In genomic region chr20:50215917-50216316, GRCh38 we compare ENCODE assay signal across 28 cellular contexts. TPM values are rescaled to one million over a fixed set of nuclear protein-coding genes. Genes with fewer than 3 reads are reported as not detected.
DNase-seq lines count a peak whose midpoint lies in the region; ATAC-seq and TF ChIP-seq lines count a peak whose summit lies in the region.
"Had no signal": no experiment of that assay in that cellular context is flagged by ENCODE, and none has a peak within 500 bp of the region (broad histone marks: within the 10 kb centered on the region; RNA-seq: fewer than 3 reads in every experiment).

No MANE protein-coding gene starts in this region.

- no peaks in the 10 kb centered on the region for H3K36me3 ChIP-seq in suprapubic skin
- H3K36me3 ChIP-seq: ovary, stomach, upper lobe of right lung had no signal

- 49% methylated on average over 8 of the region's 8 CpGs for WGBS in suprapubic skin

- no peak for ATAC-seq in GM21447 (IDR thresholded peaks at IDR 0.05; ENCODE audit: unreplicated experiment)
- ATAC-seq: activated CD4-positive, alpha-beta T cell treated with anti-CD3 and anti-CD28 coated beads for 36 hours; activated T-cell treated with anti-CD3 and anti-CD28 coated beads, Interleukin-2, amount 50 U/mL, for 72 hours; naive thymus-derived CD8-positive, alpha-beta T cell; upper lobe of right lung had no signal

- peak overlapping the region; percentile 25 for H3K4me3 Mint-ChIP-seq in mesothelial cell of epicardium
- H3K4me3 Mint-ChIP-seq: activated CD4-positive, alpha-beta T cell treated with anti-CD3 and anti-CD28 coated beads for 36 hours; activated T-cell treated with anti-CD3 and anti-CD28 coated beads, Interleukin-2, amount 50 U/mL, for 72 hours; CD4-positive, alpha-beta memory T cell; naive thymus-derived CD8-positive, alpha-beta T cell had no signal

- H3K9me3 ChIP-seq in suprapubic skin, result no peaks in the 10 kb centered on the region
- H3K9me3 ChIP-seq: ovary, stomach, upper lobe of right lung had no signal

- H3K4me1 Mint-ChIP-seq in mesothelial cell of epicardium, result peaks cover 31% of the 10 kb centered on the region

- TF ChIP-seq POLR2A in suprapubic skin (IDR thresholded peaks at IDR 0.05), result no peak

- H3K4me3 ChIP-seq in epithelial cell of esophagus (ENCODE audit: low read length) (peak overlapping the region; percentile 8), suprapubic skin (no peak overlapping the region)
- H3K4me3 ChIP-seq: ovary, stomach, upper lobe of right lung had no signal

- peaks cover 37% of the 10 kb centered on the region for H3K4me1 ChIP-seq in suprapubic skin
- H3K4me1 ChIP-seq: upper lobe of right lung had no signal

- no peak for TF ChIP-seq EP300 in suprapubic skin (IDR thresholded peaks at IDR 0.05)

- no peaks in the 10 kb centered on the region for H3K27me3 ChIP-seq in suprapubic skin
- H3K27me3 ChIP-seq: ovary, stomach, upper lobe of right lung had no signal

- H3K27ac ChIP-seq in suprapubic skin, result peak overlapping the region; percentile 69
- H3K27ac ChIP-seq: 22Rv1, ovary, stomach, upper lobe of right lung had no signal

- DNase-seq in NCI-H2171 treated with DMSO at 0.1 percent for 48 hours (lab: John Stamatoyannopoulos, UW), result peak; percentile 36
- no peak for DNase-seq in NCI-H2171 (lab: John Stamatoyannopoulos, UW)
- DNase-seq in epithelial cell of esophagus (ENCODE audit: low read depth), result peak; percentile 63
- no peak for DNase-seq in mesothelial cell of epicardium (ENCODE audit: low spot score in 2 of 2, unreplicated experiment in 2 of 2)
- no peak for DNase-seq in suprapubic skin (ENCODE audit: low spot score in 2 of 2)
- no peak for DNase-seq in inferior parietal cortex (ENCODE audit: extremely low spot score)
- no peak for DNase-seq in OCI-M1 (lab: John Stamatoyannopoulos, UW)
- DNase-seq: activated CD4-positive, alpha-beta T cell treated with anti-CD3 and anti-CD28 coated beads for 36 hours; activated naive CD4-positive, alpha-beta T cell treated with Interleukin-2 at 50 U/mL for 16 hours; activated T-cell treated with anti-CD3 and anti-CD28 coated beads, Interleukin-2, amount 50 U/mL, for 72 hours; amniotic stem cell; CD4-positive, alpha-beta memory T cell; cortex of kidney; DMS53; GDM1; GOT3; head of caudate nucleus; naive thymus-derived CD8-positive, alpha-beta T cell; NCI-H187; NCI-H2227 treated with DMSO at 0.1 percent for 48 hours; ovary; RPMI8226; stimulated activated CD4-positive, alpha-beta T cell treated with anti-CD3 and anti-CD28 coated beads, Interleukin-4, amount 100 ng/mL, for 4 hours; stomach; T-helper 2 cell; upper lobe of right lung had no signal

- no peaks in the 10 kb centered on the region for H3K27me3 Mint-ChIP-seq in mesothelial cell of epicardium (ENCODE audit: low read depth)
- H3K27me3 Mint-ChIP-seq: activated CD4-positive, alpha-beta T cell treated with anti-CD3 and anti-CD28 coated beads for 36 hours had no signal

- H3K27ac Mint-ChIP-seq in mesothelial cell of epicardium, result peak overlapping the region; percentile 64
- H3K27ac Mint-ChIP-seq: activated CD4-positive, alpha-beta T cell treated with anti-CD3 and anti-CD28 coated beads for 36 hours; activated T-cell treated with anti-CD3 and anti-CD28 coated beads, Interleukin-2, amount 50 U/mL, for 72 hours; CD4-positive, alpha-beta memory T cell had no signal

- no peaks in the 10 kb centered on the region for H3K9me3 Mint-ChIP-seq in mesothelial cell of epicardium
- H3K9me3 Mint-ChIP-seq: activated T-cell treated with anti-CD3 and anti-CD28 coated beads, Interleukin-2, amount 50 U/mL, for 72 hours; naive thymus-derived CD8-positive, alpha-beta T cell had no signal

- no peaks in the 10 kb centered on the region for H3K36me3 Mint-ChIP-seq in mesothelial cell of epicardium
- H3K36me3 Mint-ChIP-seq: CD4-positive, alpha-beta memory T cell; naive thymus-derived CD8-positive, alpha-beta T cell had no signal

- TF ChIP-seq CTCF in epithelial cell of esophagus (IDR thresholded peaks at IDR 0.05; ENCODE audit: insufficient read depth, low read depth, low read length, missing control alignments), result no peak
- TF ChIP-seq CTCF in mesothelial cell of epicardium (IDR thresholded peaks at IDR 0.05; ENCODE audit: unreplicated experiment), result no peak
- no peak for TF ChIP-seq CTCF in suprapubic skin (IDR thresholded peaks at IDR 0.05)

RNA-seq across cellular contexts. Expression of gene CEBPB, which starts 25.3 kb away (rescaled TPM):
- total RNA-seq in mesothelial cell of epicardium (23.1 to 26.0 TPM (median 25.6 TPM) in 3 replicates), suprapubic skin (10 to 100 TPM; 43.2 to 83.9 (median 69.2) TPM)

Comparison
In these comparisons a context has a peak if more than half of its experiments do, and no peak if none do; other contexts are left out.
1. DNase-seq: peak in NCI-H2171 treated with DMSO at 0.1 percent for 48 hours (single experiment) and epithelial cell of esophagus (single experiment); none in NCI-H2171 (single experiment), mesothelial cell of epicardium (0 of 2), suprapubic skin (0 of 2), inferior parietal cortex (single experiment) and OCI-M1 (single experiment).